14 cellular contexts compared by ENCODE assay signal in genomic region chr9:138011951-138012500, GRCh38.
A peak's percentile ranks its signal among the peaks of the same experiment; 100 is the strongest.
DNase-seq lines count a peak whose midpoint lies in the region; ATAC-seq and TF ChIP-seq lines count a peak whose summit lies in the region.
"Had no signal": no experiment of that assay in that cellular context is flagged by ENCODE, and none has a peak within 500 bp of the region (broad histone marks: within the 10 kb centered on the region; RNA-seq: fewer than 3 reads in every experiment).

No MANE protein-coding gene starts in this region.

- H3K9me3 Mint-ChIP-seq in natural killer cell treated with Interleukin-12 subunit alpha and Interleukin-12 subunit beta and Interleukin-15 and Interleukin-18, amount 100 ng/mL, for 72 hours = no peaks in the 10 kb centered on the region
- H3K9me3 Mint-ChIP-seq in natural killer cell = no peaks in the 10 kb centered on the region
- no peaks in the 10 kb centered on the region for H3K9me3 Mint-ChIP-seq in activated T-helper 2 cell treated with anti-CD3 and anti-CD28 coated beads, Interferon-gamma antibody, Interleukin-2, Interleukin-4, amounts not matched to agents 10 μg/mL and 5 μg/mL and 100 μg/mL, durations not matched to agents 14 hours and 24 hours and 36 hours
- no peaks in the 10 kb centered on the region for H3K9me3 Mint-ChIP-seq in T-helper 2 cell treated with Interferon-gamma antibody and Interleukin-4, amounts not matched to agents 5 μg/mL and 100 μg/mL, for 36 hours
- H3K9me3 Mint-ChIP-seq: H9 had no signal

- H3K4me3 ChIP-seq in sigmoid colon = no peak overlapping the region
- H3K4me3 ChIP-seq: GM12878, GM23248 had no signal

- peak; percentile 29 for DNase-seq in natural killer cell treated with Interleukin-12 subunit alpha and Interleukin-12 subunit beta and Interleukin-15 and Interleukin-18, amount 100 ng/mL, for 72 hours (ENCODE audit: low spot score)
- DNase-seq in natural killer cell (no peak), iPS-NIHi7 (ENCODE audit: extremely low spot score) (peak; percentile 3), sigmoid colon (peak; percentile 58)
- no peak for DNase-seq in activated T-helper 2 cell treated with anti-CD3 and anti-CD28 coated beads, Interferon-gamma antibody, Interleukin-2, Interleukin-4, amounts not matched to agents 10 μg/mL and 5 μg/mL and 100 μg/mL, durations not matched to agents 14 hours and 24 hours and 36 hours (ENCODE audit: low spot score)
- DNase-seq in central memory CD4-positive, alpha-beta T cell = no peak
- no peak for DNase-seq in T-helper 2 cell treated with Interferon-gamma antibody and Interleukin-4, amounts not matched to agents 5 μg/mL and 100 μg/mL, for 36 hours (ENCODE audit: low spot score)
- DNase-seq: C1 segment of cervical spinal cord; CD4-positive, alpha-beta memory T cell; DMS79; GM23248; H9 had no signal

- H3K36me3 Mint-ChIP-seq in natural killer cell treated with Interleukin-12 subunit alpha and Interleukin-12 subunit beta and Interleukin-15 and Interleukin-18, amount 100 ng/mL, for 72 hours = no peaks in the 10 kb centered on the region
- H3K36me3 Mint-ChIP-seq in natural killer cell = no peaks in the 10 kb centered on the region
- no peaks in the 10 kb centered on the region for H3K36me3 Mint-ChIP-seq in activated T-helper 2 cell treated with anti-CD3 and anti-CD28 coated beads, Interferon-gamma antibody, Interleukin-2, Interleukin-4, amounts not matched to agents 10 μg/mL and 5 μg/mL and 100 μg/mL, durations not matched to agents 14 hours and 24 hours and 36 hours (ENCODE audit: low read depth)
- no peaks in the 10 kb centered on the region for H3K36me3 Mint-ChIP-seq in T-helper 2 cell treated with Interferon-gamma antibody and Interleukin-4, amounts not matched to agents 5 μg/mL and 100 μg/mL, for 36 hours (ENCODE audit: low read depth)
- H3K36me3 Mint-ChIP-seq: CD4-positive, alpha-beta memory T cell had no signal

- no peak for ATAC-seq in natural killer cell treated with Interleukin-12 subunit alpha and Interleukin-12 subunit beta and Interleukin-15 and Interleukin-18, amount 100 ng/mL, for 72 hours
- ATAC-seq in natural killer cell = no peak
- ATAC-seq: GM12878 had no signal

- no peaks in the 10 kb centered on the region for H3K27me3 Mint-ChIP-seq in natural killer cell treated with Interleukin-12 subunit alpha and Interleukin-12 subunit beta and Interleukin-15 and Interleukin-18, amount 100 ng/mL, for 72 hours
- H3K27me3 Mint-ChIP-seq in natural killer cell (ENCODE audit: low read depth in 2 of 2) = no peaks in the 10 kb centered on the region
- H3K27me3 Mint-ChIP-seq in activated T-helper 2 cell treated with anti-CD3 and anti-CD28 coated beads, Interferon-gamma antibody, Interleukin-2, Interleukin-4, amounts not matched to agents 10 μg/mL and 5 μg/mL and 100 μg/mL, durations not matched to agents 14 hours and 24 hours and 36 hours (ENCODE audit: low read depth) = no peaks in the 10 kb centered on the region
- no peaks in the 10 kb centered on the region for H3K27me3 Mint-ChIP-seq in T-helper 2 cell treated with Interferon-gamma antibody and Interleukin-4, amounts not matched to agents 5 μg/mL and 100 μg/mL, for 36 hours (ENCODE audit: low read depth)
- H3K27me3 Mint-ChIP-seq: B cell; CD4-positive, alpha-beta memory T cell had no signal

- no peak for TF ChIP-seq POLR2A in sigmoid colon (IDR thresholded peaks at IDR 0.05)

- intact Hi-C loops in natural killer cell (cut with micrococcal nuclease) (no loop called here), sigmoid colon (cut with DNase I) (no loop called here)
- intact Hi-C loops in activated T-helper 2 cell treated with anti-CD3 and anti-CD28 coated beads, Interferon-gamma antibody, Interleukin-2, Interleukin-4, amounts not matched to agents 10 μg/mL and 5 μg/mL and 100 μg/mL, durations not matched to agents 14 hours and 24 hours and 36 hours (cut with micrococcal nuclease) = no loop called here

- no peaks in the 10 kb centered on the region for H3K4me1 Mint-ChIP-seq in natural killer cell treated with Interleukin-12 subunit alpha and Interleukin-12 subunit beta and Interleukin-15 and Interleukin-18, amount 100 ng/mL, for 72 hours (ENCODE audit: low read depth in 2 of 2)
- no peaks in the 10 kb centered on the region for H3K4me1 Mint-ChIP-seq in natural killer cell
- H3K4me1 Mint-ChIP-seq in activated T-helper 2 cell treated with anti-CD3 and anti-CD28 coated beads, Interferon-gamma antibody, Interleukin-2, Interleukin-4, amounts not matched to agents 10 μg/mL and 5 μg/mL and 100 μg/mL, durations not matched to agents 14 hours and 24 hours and 36 hours (ENCODE audit: low read depth) = no peaks in the 10 kb centered on the region
- H3K4me1 Mint-ChIP-seq in T-helper 2 cell treated with Interferon-gamma antibody and Interleukin-4, amounts not matched to agents 5 μg/mL and 100 μg/mL, for 36 hours (ENCODE audit: low read depth) = no peaks in the 10 kb centered on the region
- H3K4me1 Mint-ChIP-seq: B cell; CD4-positive, alpha-beta memory T cell had no signal

- peaks cover 0 to 3% (median 0%) of the 10 kb centered on the region in 3 donors for H3K27me3 ChIP-seq in sigmoid colon

- WGBS in sigmoid colon, 2 donors = 80 to 85% methylated on average over 4 of the region's 4 CpGs

- H3K4me1 ChIP-seq in sigmoid colon = no peaks in the 10 kb centered on the region

- H3K36me3 ChIP-seq in sigmoid colon = no peaks in the 10 kb centered on the region

- no peak for TF ChIP-seq EP300 in sigmoid colon (IDR thresholded peaks at IDR 0.05)

- no peak overlapping the region for H3K27ac Mint-ChIP-seq in natural killer cell treated with Interleukin-12 subunit alpha and Interleukin-12 subunit beta and Interleukin-15 and Interleukin-18, amount 100 ng/mL, for 72 hours
- no peak overlapping the region for H3K27ac Mint-ChIP-seq in natural killer cell
- no peak overlapping the region for H3K27ac Mint-ChIP-seq in activated T-helper 2 cell treated with anti-CD3 and anti-CD28 coated beads, Interferon-gamma antibody, Interleukin-2, Interleukin-4, amounts not matched to agents 10 μg/mL and 5 μg/mL and 100 μg/mL, durations not matched to agents 14 hours and 24 hours and 36 hours
- no peak overlapping the region for H3K27ac Mint-ChIP-seq in T-helper 2 cell treated with Interferon-gamma antibody and Interleukin-4, amounts not matched to agents 5 μg/mL and 100 μg/mL, for 36 hours
- H3K27ac Mint-ChIP-seq: B cell had no signal

- H3K9me3 ChIP-seq in sigmoid colon = no peaks in the 10 kb centered on the region

- no peak overlapping the region for H3K4me3 Mint-ChIP-seq in natural killer cell treated with Interleukin-12 subunit alpha and Interleukin-12 subunit beta and Interleukin-15 and Interleukin-18, amount 100 ng/mL, for 72 hours
- H3K4me3 Mint-ChIP-seq in natural killer cell = no peak overlapping the region
- H3K4me3 Mint-ChIP-seq in activated T-helper 2 cell treated with anti-CD3 and anti-CD28 coated beads, Interferon-gamma antibody, Interleukin-2, Interleukin-4, amounts not matched to agents 10 μg/mL and 5 μg/mL and 100 μg/mL, durations not matched to agents 14 hours and 24 hours and 36 hours (ENCODE audit: low read depth) = no peak overlapping the region
- no peak overlapping the region for H3K4me3 Mint-ChIP-seq in T-helper 2 cell treated with Interferon-gamma antibody and Interleukin-4, amounts not matched to agents 5 μg/mL and 100 μg/mL, for 36 hours
- H3K4me3 Mint-ChIP-seq: B cell, H9 had no signal

- H3K27ac ChIP-seq in sigmoid colon = no peak overlapping the region
- H3K27ac ChIP-seq: GM23248 had no signal

- TF ChIP-seq CTCF in natural killer cell (IDR thresholded peaks at IDR 0.05) = no peak
- no peak for TF ChIP-seq CTCF in sigmoid colon (IDR thresholded peaks at IDR 0.05)

Comparison
In these comparisons a context has a peak if more than half of its experiments do, and no peak if none do; other contexts are left out.
1. DNase-seq: peak in natural killer cell treated with Interleukin-12 subunit alpha and Interleukin-12 subunit beta and Interleukin-15 and Interleukin-18, amount 100 ng/mL, for 72 hours (single experiment), iPS-NIHi7 (single experiment) and sigmoid colon (single experiment); none in natural killer cell (single experiment), activated T-helper 2 cell treated with anti-CD3 and anti-CD28 coated beads, Interferon-gamma antibody, Interleukin-2, Interleukin-4, amounts not matched to agents 10 μg/mL and 5 μg/mL and 100 μg/mL, durations not matched to agents 14 hours and 24 hours and 36 hours (single experiment), central memory CD4-positive, alpha-beta T cell (single experiment) and T-helper 2 cell treated with Interferon-gamma antibody and Interleukin-4, amounts not matched to agents 5 μg/mL and 100 μg/mL, for 36 hours (single experiment).